ENCODE assay signal across 7 cellular contexts in the genomic region with DNA sequence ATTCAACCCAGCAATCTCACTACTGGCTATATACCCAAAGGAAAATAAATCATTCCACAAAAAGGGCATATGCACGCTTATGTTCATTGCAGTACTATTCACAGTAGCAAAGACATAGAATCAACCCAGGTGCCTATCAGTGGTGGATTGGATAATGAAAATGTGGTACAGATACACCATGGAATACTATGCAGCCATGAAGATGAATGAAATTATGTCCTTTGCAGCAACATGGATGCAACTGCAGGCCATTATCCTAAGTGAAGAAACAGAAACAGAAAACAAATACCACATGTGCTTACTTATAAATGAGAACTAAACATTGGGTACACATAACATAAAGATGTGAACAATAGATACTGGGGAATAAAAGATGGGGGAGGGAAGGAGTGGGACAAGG.
"Had no signal": no experiment of that assay in that cellular context is flagged by ENCODE, and none has a peak within 500 bp of the region (broad histone marks: within the 10 kb centered on the region; RNA-seq: fewer than 3 reads in every experiment).

No MANE protein-coding gene starts in this region.

- ATAC-seq: HepG2 had no signal

- H3K4me2 ChIP-seq: KMS-11 had no signal

- H3K27ac ChIP-seq: HL-60, KMS-11 had no signal

- FAIRE-seq: HepG2, HTR-8/SVneo had no signal

- DNase-seq: IMR-90, KBM-7, KG1 had no signal

- H3K9ac ChIP-seq: KMS-11 had no signal
